In the genomic region with DNA sequence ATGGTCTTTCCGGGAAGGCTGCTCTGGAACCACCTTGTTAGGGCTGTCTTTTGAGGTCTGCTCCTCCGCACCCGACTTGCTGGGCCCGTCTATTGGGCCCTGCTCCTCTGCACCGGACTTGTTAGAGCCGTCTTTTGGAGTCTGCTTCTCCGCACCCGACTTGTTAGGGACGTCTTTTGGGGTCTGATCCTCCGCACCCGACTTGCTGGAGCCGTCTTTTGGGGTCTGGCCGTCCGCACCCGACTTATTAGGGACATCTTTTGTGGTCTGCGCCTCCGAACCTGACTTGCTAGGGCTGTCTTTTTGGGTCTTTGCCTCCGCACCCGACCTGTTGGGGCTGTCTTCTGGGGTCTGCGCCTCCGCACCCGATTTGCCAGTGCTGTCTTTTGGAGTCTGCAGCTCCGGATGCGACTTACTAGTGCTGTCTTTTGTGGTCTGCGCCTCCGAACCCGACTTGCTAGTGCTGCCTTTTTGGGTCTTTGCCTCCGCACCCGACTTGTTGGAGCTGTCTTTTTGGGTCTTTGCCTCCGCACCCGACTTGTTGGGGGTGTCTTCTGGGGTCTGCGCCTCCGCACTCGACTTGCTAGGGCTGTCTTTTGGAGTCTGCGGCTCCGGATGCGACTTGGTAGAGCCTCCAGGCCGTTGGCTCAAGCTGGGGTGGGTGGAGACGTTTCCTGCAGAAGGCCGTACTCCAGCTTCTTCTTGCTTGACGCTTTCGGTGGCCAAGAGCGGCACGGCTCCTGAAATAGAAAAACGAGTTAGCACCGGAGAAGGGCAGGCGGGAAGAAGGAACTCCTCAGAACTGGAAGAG, we compare ENCODE assay signal across 8 cellular contexts. TPM values are rescaled to one million over a fixed set of nuclear protein-coding genes. Genes with fewer than 3 reads are reported as not detected.
DNase-seq lines count a peak whose midpoint lies in the region; ATAC-seq and TF ChIP-seq lines count a peak whose summit lies in the region.

No MANE protein-coding gene starts in this region.

- no peak for TF ChIP-seq CTCF in body of pancreas (IDR thresholded peaks at IDR 0.05)
- no peak for TF ChIP-seq CTCF in kidney epithelial cell (IDR thresholded peaks at IDR 0.05; ENCODE audit: insufficient read depth, low read length, poor library complexity, severe bottlenecking)

- H3K9me3 ChIP-seq in body of pancreas, result no peaks in the 10 kb centered on the region

- peak overlapping the region; percentile 82 to 99 (median 96) for H3K27ac ChIP-seq in body of pancreas

- H3K9me3 Mint-ChIP-seq in T-helper 2 cell treated with Interferon-gamma antibody and Interleukin-4, amounts not matched to agents 5 μg/mL and 100 μg/mL, for 36 hours, result no peaks in the 10 kb centered on the region

- TF ChIP-seq POLR2A in body of pancreas (IDR thresholded peaks at IDR 0.05), result no peak

- H3K4me1 Mint-ChIP-seq in T-helper 2 cell treated with Interferon-gamma antibody and Interleukin-4, amounts not matched to agents 5 μg/mL and 100 μg/mL, for 36 hours (ENCODE audit: low read depth), result peaks cover 48% of the 10 kb centered on the region

- intact Hi-C loops in body of pancreas (cut with DNase I), result no loop called here

- H3K36me3 ChIP-seq in body of pancreas (replicated peaks in 1 of 2; ENCODE audit: insufficient read depth in 1 of 2, low read depth in 2 of 2), result peaks cover 0 to 10% of the 10 kb centered on the region in 2 donors
- H3K36me3 ChIP-seq in kidney epithelial cell (ENCODE audit: control insufficient read depth, insufficient read depth, low read length), result peaks cover 3% of the 10 kb centered on the region

- DNase-seq in activated gamma-delta T cell treated with Interleukin-2 at 50 U/mL for 16 hours (peak; percentile 62), activated gamma-delta T cell (lab: John Stamatoyannopoulos, UW) (no peak), body of pancreas (peak; percentile 33 to 52 (median 43)), kidney epithelial cell (ENCODE audit: low read depth) (no peak), NCI-H2107 treated with DMSO at 0.1 percent for 48 hours (lab: John Stamatoyannopoulos, UW; ENCODE audit: unreplicated experiment) (no peak)
- DNase-seq in T-helper 2 cell treated with Interferon-gamma antibody and Interleukin-4, amounts not matched to agents 5 μg/mL and 100 μg/mL, for 36 hours (ENCODE audit: low spot score), result peak; percentile 48
- peak; percentile 56 to 60 for DNase-seq in stimulated activated CD4-positive, alpha-beta T cell treated with anti-CD3 and anti-CD28 coated beads, Interleukin-2, amount 100 ng/mL, for 24 hours

- peak; percentile 36 for ATAC-seq in HG03432 (IDR thresholded peaks at IDR 0.05; ENCODE audit: unreplicated experiment)
- ATAC-seq in body of pancreas, result peak; percentile 1

- H3K36me3 Mint-ChIP-seq in T-helper 2 cell treated with Interferon-gamma antibody and Interleukin-4, amounts not matched to agents 5 μg/mL and 100 μg/mL, for 36 hours (ENCODE audit: low read depth), result peaks cover 55% of the 10 kb centered on the region

- H3K27me3 ChIP-seq in body of pancreas (no peaks in the 10 kb centered on the region), kidney epithelial cell (ENCODE audit: control insufficient read depth, insufficient read depth, low read length) (no peaks in the 10 kb centered on the region)

- H3K27ac Mint-ChIP-seq in T-helper 2 cell treated with Interferon-gamma antibody and Interleukin-4, amounts not matched to agents 5 μg/mL and 100 μg/mL, for 36 hours, result peak overlapping the region; percentile 99

- peak overlapping the region; percentile 97 for H3K4me3 Mint-ChIP-seq in T-helper 2 cell treated with Interferon-gamma antibody and Interleukin-4, amounts not matched to agents 5 μg/mL and 100 μg/mL, for 36 hours

- H3K27me3 Mint-ChIP-seq in T-helper 2 cell treated with Interferon-gamma antibody and Interleukin-4, amounts not matched to agents 5 μg/mL and 100 μg/mL, for 36 hours (ENCODE audit: low read depth), result no peaks in the 10 kb centered on the region

- peaks cover 50% of the 10 kb centered on the region for H3K4me1 ChIP-seq in body of pancreas

- H3K4me3 ChIP-seq in body of pancreas, result peak overlapping the region; percentile 72 to 95
- H3K4me3 ChIP-seq in kidney epithelial cell (ENCODE audit: low read depth, low read length), result peak overlapping the region; percentile 78

- WGBS in body of pancreas, 2 donors, result 7 to 9% methylated on average over 33 to 47 of the region's 47 CpGs

RNA-seq across cellular contexts. Expression of a gene that starts 0.6 kb away (rescaled TPM):
- 10 to 100 TPM; 69.9 to 75.2 TPM for total RNA-seq in body of pancreas
- 101 and 108 TPM in 2 replicates for total RNA-seq in kidney epithelial cell

RNA-seq across cellular contexts. Expression of a gene that starts 27.2 kb away (rescaled TPM):
- total RNA-seq in body of pancreas (10 to 100 TPM; 68.5 to 98.6 TPM), kidney epithelial cell (29.6 and 31.6 TPM in 2 replicates)

RNA-seq across cellular contexts. Expression of a gene that starts 27.4 kb away (rescaled TPM):
- total RNA-seq in body of pancreas, result 10 to 100 TPM; 16.9 to 18.5 TPM
- total RNA-seq in kidney epithelial cell, result 19.9 and 22.3 TPM in 2 replicates

Comparison
In these comparisons a context has a peak if more than half of its experiments do, and no peak if none do; other contexts are left out.
1. DNase-seq: peak in activated gamma-delta T cell treated with Interleukin-2 at 50 U/mL for 16 hours (single experiment), T-helper 2 cell treated with Interferon-gamma antibody and Interleukin-4, amounts not matched to agents 5 μg/mL and 100 μg/mL, for 36 hours (single experiment), body of pancreas (4 of 4) and stimulated activated CD4-positive, alpha-beta T cell treated with anti-CD3 and anti-CD28 coated beads, Interleukin-2, amount 100 ng/mL, for 24 hours (2 of 2); none in activated gamma-delta T cell (single experiment), kidney epithelial cell (single experiment) and NCI-H2107 treated with DMSO at 0.1 percent for 48 hours (single experiment).